Comparison of ENCODE assay signal across 19 cellular contexts in genomic region chr5:76358-77169, GRCh38. TPM values are rescaled to one million over a fixed set of nuclear protein-coding genes. Genes with fewer than 3 reads are reported as not detected.
"Had no signal": no experiment of that assay in that cellular context is flagged by ENCODE, and none has a peak within 500 bp of the region (broad histone marks: within the 10 kb centered on the region; RNA-seq: fewer than 3 reads in every experiment).

No MANE protein-coding gene starts in this region.

- H3K36me3 ChIP-seq: cardiac muscle cell, tibial nerve had no signal

- H3K36me3 Mint-ChIP-seq: activated naive CD4-positive, alpha-beta T cell treated with anti-CD3 and anti-CD28 coated beads, Interleukin-2, amount 50 U/mL, for 72 hours; naive thymus-derived CD4-positive, alpha-beta T cell had no signal

- DNase-seq: activated CD4-positive, alpha-beta T cell treated with anti-CD3 and anti-CD28 coated beads, Interleukin-2, amount 50 U/mL, for 1 hour; activated effector memory CD4-positive, alpha-beta T cell treated with anti-CD3 and anti-CD28 coated beads, Interleukin-2, amount 50 U/mL, for 16 hours; activated T-cell treated with anti-CD3 and anti-CD28 coated beads, Interleukin-2, amount 50 U/mL, for 72 hours; dermis blood vessel endothelial cell; effector memory CD4-positive, alpha-beta T cell; left cardiac atrium; mesendoderm; naive thymus-derived CD4-positive, alpha-beta T cell; posterior cingulate gyrus; stimulated activated CD4-positive, alpha-beta T cell treated with anti-CD3 and anti-CD28 coated beads, Interleukin-12 subunit alpha, Interleukin-12 subunit beta, amount 100 ng/mL, for 4 hours; stimulated activated CD4-positive, alpha-beta T cell treated with anti-CD3 and anti-CD28 coated beads, Interleukin-1b, Interleukin-23, amount 100 ng/mL, for 48 hours; stimulated activated CD8-positive, alpha-beta memory T cell treated with anti-CD3 and anti-CD28 coated beads, Interleukin-4, amount 100 ng/mL, for 48 hours; stimulated activated naive CD4-positive, alpha-beta T cell treated with Interleukin-2 at 50 U/mL for 16 hours; T1000 had no signal

- H3K4me3 Mint-ChIP-seq: activated T-cell treated with anti-CD3 and anti-CD28 coated beads, Interleukin-2, amount 50 U/mL, for 72 hours; naive thymus-derived CD4-positive, alpha-beta T cell had no signal

- H3K9me3 ChIP-seq: tibial nerve had no signal

- H3K4me1 ChIP-seq: tibial nerve had no signal

- H3K9me3 Mint-ChIP-seq: activated naive CD4-positive, alpha-beta T cell treated with anti-CD3 and anti-CD28 coated beads, Interleukin-2, amount 50 U/mL, for 72 hours; activated T-cell treated with anti-CD3 and anti-CD28 coated beads, Interleukin-2, amount 50 U/mL, for 72 hours had no signal

- H3K4me3 ChIP-seq: cardiac muscle cell, tibial nerve had no signal

- H3K27ac ChIP-seq: cardiac muscle cell, tibial nerve had no signal

- H3K27me3 ChIP-seq: cardiac muscle cell, tibial nerve had no signal

- H3K27ac Mint-ChIP-seq: activated naive CD4-positive, alpha-beta T cell treated with anti-CD3 and anti-CD28 coated beads, Interleukin-2, amount 50 U/mL, for 72 hours; activated T-cell treated with anti-CD3 and anti-CD28 coated beads, Interleukin-2, amount 50 U/mL, for 72 hours; naive thymus-derived CD4-positive, alpha-beta T cell had no signal

- ATAC-seq: activated CD4-positive, CD25-positive, alpha-beta regulatory T cell treated with anti-CD3 and anti-CD28 coated beads, Interleukin-2, amount 50 U/mL, for 24 hours; activated naive CD4-positive, alpha-beta T cell treated with anti-CD3 and anti-CD28 coated beads, Interleukin-2, amount 50 U/mL, for 72 hours; activated T-cell treated with anti-CD3 and anti-CD28 coated beads, Interleukin-2, amount 50 U/mL, for 72 hours; left cardiac atrium; naive thymus-derived CD4-positive, alpha-beta T cell had no signal

- H3K4me1 Mint-ChIP-seq: naive thymus-derived CD4-positive, alpha-beta T cell had no signal

RNA-seq across cellular contexts. Expression of gene PLEKHG4B, which starts 15.4 kb away (rescaled TPM):
- total RNA-seq: activated T-cell treated with anti-CD3 and anti-CD28 coated beads, Interleukin-2, amount 50 U/mL, for 72 hours; dermis blood vessel endothelial cell; T-helper 1 cell treated with Interleukin-12 subunit alpha and Interleukin-12 subunit beta and Interleukin-4 antibody, amounts not matched to agents 30 ng/mL and 1 ng/mL, for 36 hours had no signal
- polyA plus RNA-seq: naive thymus-derived CD4-positive, alpha-beta T cell had no signal
